1 cellular context compared by ENCODE assay signal in the genomic region with DNA sequence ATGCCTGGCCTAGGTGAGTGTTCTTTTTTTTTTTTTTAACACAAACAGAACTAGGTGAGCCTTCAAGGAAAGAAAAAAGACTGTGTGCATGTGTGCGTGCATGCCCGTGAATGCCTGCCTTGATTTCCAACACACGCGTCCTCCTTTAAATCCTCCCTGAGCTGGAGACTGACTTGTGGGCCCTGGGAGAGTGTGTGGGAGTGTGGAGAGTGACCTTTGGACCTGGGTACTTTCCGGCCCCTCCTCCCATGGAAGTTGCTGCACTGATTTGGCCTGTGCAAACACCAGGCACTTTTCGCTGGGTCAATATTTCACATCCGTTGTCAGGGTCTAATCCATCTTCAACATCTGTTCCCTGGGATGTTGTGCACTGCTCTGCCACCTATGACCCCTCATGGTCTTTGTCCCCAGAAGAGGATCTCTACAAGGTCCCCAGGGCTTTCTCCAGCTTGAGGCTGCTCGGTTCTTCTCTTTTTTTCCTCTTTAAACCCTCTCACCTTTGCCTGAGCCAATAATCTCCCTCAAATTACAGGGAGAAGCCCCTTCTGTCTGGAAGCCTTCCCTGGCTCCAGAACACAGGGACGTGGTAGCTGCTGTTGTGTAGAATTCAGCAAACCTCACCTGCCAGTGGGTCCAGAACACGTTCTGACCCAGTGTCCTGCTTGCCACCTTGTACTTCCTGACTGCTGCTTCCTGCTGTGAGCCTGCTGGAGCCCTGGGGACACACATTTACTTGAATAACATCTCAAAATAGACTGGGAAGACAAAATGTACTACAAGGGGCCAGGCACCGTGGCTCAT.
TF ChIP-seq lines count a peak whose summit lies in the region.

No MANE protein-coding gene starts in this region.

TF ChIP-seq in WTC11, 78 proteins besides CTCF, POLR2A, EP300 and RAD21 (continued from another document):
- TF ChIP-seq ZNF317 (CRISPR knock-in tag; IDR thresholded peaks at IDR 0.05; ENCODE audit: borderline replicate concordance, low read depth): no peak
- no peak for TF ChIP-seq GTF2I (CRISPR knock-in tag; conservative IDR thresholded peaks at IDR 0.05)
- TF ChIP-seq, protein P1, sequence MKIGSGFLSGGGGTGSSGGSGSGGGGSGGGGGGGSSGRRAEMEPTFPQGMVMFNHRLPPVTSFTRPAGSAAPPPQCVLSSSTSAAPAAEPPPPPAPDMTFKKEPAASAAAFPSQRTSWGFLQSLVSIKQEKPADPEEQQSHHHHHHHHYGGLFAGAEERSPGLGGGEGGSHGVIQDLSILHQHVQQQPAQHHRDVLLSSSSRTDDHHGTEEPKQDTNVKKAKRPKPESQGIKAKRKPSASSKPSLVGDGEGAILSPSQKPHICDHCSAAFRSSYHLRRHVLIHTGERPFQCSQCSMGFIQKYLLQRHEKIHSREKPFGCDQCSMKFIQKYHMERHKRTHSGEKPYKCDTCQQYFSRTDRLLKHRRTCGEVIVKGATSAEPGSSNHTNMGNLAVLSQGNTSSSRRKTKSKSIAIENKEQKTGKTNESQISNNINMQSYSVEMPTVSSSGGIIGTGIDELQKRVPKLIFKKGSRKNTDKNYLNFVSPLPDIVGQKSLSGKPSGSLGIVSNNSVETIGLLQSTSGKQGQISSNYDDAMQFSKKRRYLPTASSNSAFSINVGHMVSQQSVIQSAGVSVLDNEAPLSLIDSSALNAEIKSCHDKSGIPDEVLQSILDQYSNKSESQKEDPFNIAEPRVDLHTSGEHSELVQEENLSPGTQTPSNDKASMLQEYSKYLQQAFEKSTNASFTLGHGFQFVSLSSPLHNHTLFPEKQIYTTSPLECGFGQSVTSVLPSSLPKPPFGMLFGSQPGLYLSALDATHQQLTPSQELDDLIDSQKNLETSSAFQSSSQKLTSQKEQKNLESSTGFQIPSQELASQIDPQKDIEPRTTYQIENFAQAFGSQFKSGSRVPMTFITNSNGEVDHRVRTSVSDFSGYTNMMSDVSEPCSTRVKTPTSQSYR (CRISPR knock-in tag; IDR thresholded peaks at IDR 0.05): no peak
- TF ChIP-seq NR1H2 (CRISPR knock-in tag; IDR thresholded peaks at IDR 0.05): no peak
- TF ChIP-seq, protein P2, sequence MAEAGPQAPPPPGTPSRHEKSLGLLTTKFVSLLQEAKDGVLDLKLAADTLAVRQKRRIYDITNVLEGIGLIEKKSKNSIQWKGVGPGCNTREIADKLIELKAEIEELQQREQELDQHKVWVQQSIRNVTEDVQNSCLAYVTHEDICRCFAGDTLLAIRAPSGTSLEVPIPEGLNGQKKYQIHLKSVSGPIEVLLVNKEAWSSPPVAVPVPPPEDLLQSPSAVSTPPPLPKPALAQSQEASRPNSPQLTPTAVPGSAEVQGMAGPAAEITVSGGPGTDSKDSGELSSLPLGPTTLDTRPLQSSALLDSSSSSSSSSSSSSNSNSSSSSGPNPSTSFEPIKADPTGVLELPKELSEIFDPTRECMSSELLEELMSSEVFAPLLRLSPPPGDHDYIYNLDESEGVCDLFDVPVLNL (CRISPR knock-in tag; IDR thresholded peaks at IDR 0.05; ENCODE audit: borderline replicate concordance, low read depth): no peak
